ENCODE assay signal across 19 cellular contexts in the genomic region with DNA sequence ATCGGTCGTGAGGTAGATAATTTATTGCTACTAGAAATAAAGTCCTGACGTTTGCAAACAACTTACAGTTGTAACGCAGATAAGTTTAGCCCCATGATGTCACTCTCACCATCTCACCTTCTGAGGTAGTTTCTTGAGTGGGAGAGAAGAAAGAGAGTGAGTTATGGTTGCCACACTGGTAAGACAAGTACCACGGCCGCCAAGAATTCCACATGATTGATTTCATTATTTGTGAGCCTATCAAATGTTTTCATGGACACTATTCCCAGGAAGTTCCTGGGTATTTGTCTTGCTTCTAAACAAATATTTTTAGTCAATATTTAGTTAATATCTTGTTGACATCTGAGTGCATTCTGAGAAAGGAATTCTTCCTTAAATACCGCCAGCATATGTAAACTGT.
DNase-seq lines count a peak whose midpoint lies in the region; ATAC-seq and TF ChIP-seq lines count a peak whose summit lies in the region.
"Had no signal": no experiment of that assay in that cellular context is flagged by ENCODE, and none has a peak within 500 bp of the region (broad histone marks: within the 10 kb centered on the region; RNA-seq: fewer than 3 reads in every experiment).

No MANE protein-coding gene starts in this region.

- intact Hi-C loops in activated T-helper 2 cell treated with anti-CD3 and anti-CD28 coated beads, Interferon-gamma antibody, Interleukin-2, Interleukin-4, amounts not matched to agents 10 μg/mL and 5 μg/mL and 100 μg/mL, durations not matched to agents 14 hours and 24 hours and 36 hours (cut with micrococcal nuclease), result no loop called here

- no peak for DNase-seq in SK-N-MC (ENCODE audit: low read depth, low spot score)
- peak; percentile 23 for DNase-seq in mucosa of gallbladder (ENCODE audit: low spot score)
- no peak for DNase-seq in SIG-M5 treated with dmso at 0.1 percent for 504 hours (lab: John Stamatoyannopoulos, UW; ENCODE audit: unreplicated experiment)
- no peak for DNase-seq in activated T-helper 2 cell treated with anti-CD3 and anti-CD28 coated beads, Interferon-gamma antibody, Interleukin-2, Interleukin-4, amounts not matched to agents 10 μg/mL and 5 μg/mL and 100 μg/mL, durations not matched to agents 14 hours and 24 hours and 36 hours (ENCODE audit: low spot score)
- DNase-seq in effector memory CD4-positive, alpha-beta T cell, result no peak
- DNase-seq: AML-193; CD4-positive, CD25-positive, alpha-beta regulatory T cell; CD8-positive, alpha-beta memory T cell; COR-L47; DMS 273 treated with DMSO at 0.1 percent for 48 hours; DMS79; GDM1; GM23248; KG1 had no signal

- no peaks in the 10 kb centered on the region for H3K4me1 Mint-ChIP-seq in activated T-helper 2 cell treated with anti-CD3 and anti-CD28 coated beads, Interferon-gamma antibody, Interleukin-2, Interleukin-4, amounts not matched to agents 10 μg/mL and 5 μg/mL and 100 μg/mL, durations not matched to agents 14 hours and 24 hours and 36 hours (ENCODE audit: low read depth)
- H3K4me1 Mint-ChIP-seq: CD4-positive, CD25-positive, alpha-beta regulatory T cell; CD8-positive, alpha-beta memory T cell had no signal

- peak overlapping the region; percentile 93 for H3K27ac ChIP-seq in BLaER1
- peak overlapping the region; percentile 47; the same call in 1 of the 2 replicates for H3K27ac ChIP-seq in C4-2B
- H3K27ac ChIP-seq in SK-N-MC, result peak overlapping the region; percentile 74; the same call in 1 of the 2 replicates
- no peak overlapping the region for H3K27ac ChIP-seq in effector memory CD4-positive, alpha-beta T cell (ENCODE audit: insufficient read depth, low read length, poor library complexity, severe bottlenecking)
- H3K27ac ChIP-seq: A549, GM23248 had no signal

- H3K4me3 Mint-ChIP-seq in activated T-helper 2 cell treated with anti-CD3 and anti-CD28 coated beads, Interferon-gamma antibody, Interleukin-2, Interleukin-4, amounts not matched to agents 10 μg/mL and 5 μg/mL and 100 μg/mL, durations not matched to agents 14 hours and 24 hours and 36 hours (ENCODE audit: low read depth), result no peak overlapping the region
- H3K4me3 Mint-ChIP-seq: CD4-positive, CD25-positive, alpha-beta regulatory T cell; CD8-positive, alpha-beta memory T cell had no signal

- TF ChIP-seq CTCF in C4-2B (conservative IDR thresholded peaks at IDR 0.05), result no peak

- H3K4me3 ChIP-seq in BLaER1 (no peak overlapping the region; the same call in 1 of the 2 replicates), SK-N-MC (no peak overlapping the region)
- H3K4me3 ChIP-seq in effector memory CD4-positive, alpha-beta T cell (ENCODE audit: insufficient read depth, low read depth, low read length, poor library complexity, severe bottlenecking), result no peak overlapping the region
- H3K4me3 ChIP-seq: A549, GM23248, HAP-1 had no signal

- H3K4me1 ChIP-seq in BLaER1, result peaks cover 56% of the 10 kb centered on the region
- no peaks in the 10 kb centered on the region for H3K4me1 ChIP-seq in effector memory CD4-positive, alpha-beta T cell (ENCODE audit: control insufficient read depth, insufficient read depth, low read length, poor library complexity, severe bottlenecking)
- H3K4me1 ChIP-seq: A549, HAP-1 had no signal

- H3K4me2 ChIP-seq in BLaER1, result peak overlapping the region; percentile 77
- H3K4me2 ChIP-seq: A549 had no signal

- H3K27me3 Mint-ChIP-seq in activated T-helper 2 cell treated with anti-CD3 and anti-CD28 coated beads, Interferon-gamma antibody, Interleukin-2, Interleukin-4, amounts not matched to agents 10 μg/mL and 5 μg/mL and 100 μg/mL, durations not matched to agents 14 hours and 24 hours and 36 hours (ENCODE audit: low read depth), result no peaks in the 10 kb centered on the region
- H3K27me3 Mint-ChIP-seq: CD4-positive, CD25-positive, alpha-beta regulatory T cell had no signal

- no peaks in the 10 kb centered on the region for H3K36me3 Mint-ChIP-seq in activated T-helper 2 cell treated with anti-CD3 and anti-CD28 coated beads, Interferon-gamma antibody, Interleukin-2, Interleukin-4, amounts not matched to agents 10 μg/mL and 5 μg/mL and 100 μg/mL, durations not matched to agents 14 hours and 24 hours and 36 hours (ENCODE audit: low read depth)
- H3K36me3 Mint-ChIP-seq: CD4-positive, CD25-positive, alpha-beta regulatory T cell; CD8-positive, alpha-beta memory T cell had no signal

- no peak for ATAC-seq in GM19467 (IDR thresholded peaks at IDR 0.05; ENCODE audit: unreplicated experiment)
- ATAC-seq: A549 had no signal

- H4K20me1 ChIP-seq in BLaER1, result no peaks in the 10 kb centered on the region

- H3K9ac ChIP-seq in BLaER1, result no peak overlapping the region
- H3K9ac ChIP-seq in SK-N-MC (ENCODE audit: insufficient read length), result no peak overlapping the region
- H3K9ac ChIP-seq: GM23248 had no signal

- no peaks in the 10 kb centered on the region for H3K27me3 ChIP-seq in BLaER1
- H3K27me3 ChIP-seq in effector memory CD4-positive, alpha-beta T cell (replicated peaks; ENCODE audit: control insufficient read depth, insufficient read depth, low read length, poor library complexity, severe bottlenecking), result no peaks in the 10 kb centered on the region

- H3K9me3 ChIP-seq in BLaER1, result peaks cover 20% of the 10 kb centered on the region
- no peaks in the 10 kb centered on the region for H3K9me3 ChIP-seq in SK-N-MC (ENCODE audit: low read depth, low read length)
- H3K9me3 ChIP-seq in effector memory CD4-positive, alpha-beta T cell (ENCODE audit: control insufficient read depth, low read length), result no peaks in the 10 kb centered on the region
- H3K9me3 ChIP-seq: A549, HAP-1 had no signal

- no peaks in the 10 kb centered on the region for H3K9me3 Mint-ChIP-seq in activated T-helper 2 cell treated with anti-CD3 and anti-CD28 coated beads, Interferon-gamma antibody, Interleukin-2, Interleukin-4, amounts not matched to agents 10 μg/mL and 5 μg/mL and 100 μg/mL, durations not matched to agents 14 hours and 24 hours and 36 hours

- no peak overlapping the region for H3K27ac Mint-ChIP-seq in activated T-helper 2 cell treated with anti-CD3 and anti-CD28 coated beads, Interferon-gamma antibody, Interleukin-2, Interleukin-4, amounts not matched to agents 10 μg/mL and 5 μg/mL and 100 μg/mL, durations not matched to agents 14 hours and 24 hours and 36 hours
- H3K27ac Mint-ChIP-seq: CD4-positive, CD25-positive, alpha-beta regulatory T cell; CD8-positive, alpha-beta memory T cell had no signal

- no peaks in the 10 kb centered on the region for H3K36me3 ChIP-seq in BLaER1
- no peaks in the 10 kb centered on the region for H3K36me3 ChIP-seq in SK-N-MC (ENCODE audit: insufficient read depth, low read length)
- no peaks in the 10 kb centered on the region for H3K36me3 ChIP-seq in effector memory CD4-positive, alpha-beta T cell (ENCODE audit: control insufficient read depth, insufficient read depth, low read length)
- H3K36me3 ChIP-seq: HAP-1 had no signal
